Comparison of ENCODE assay signal across 1 cellular context in the genomic region with DNA sequence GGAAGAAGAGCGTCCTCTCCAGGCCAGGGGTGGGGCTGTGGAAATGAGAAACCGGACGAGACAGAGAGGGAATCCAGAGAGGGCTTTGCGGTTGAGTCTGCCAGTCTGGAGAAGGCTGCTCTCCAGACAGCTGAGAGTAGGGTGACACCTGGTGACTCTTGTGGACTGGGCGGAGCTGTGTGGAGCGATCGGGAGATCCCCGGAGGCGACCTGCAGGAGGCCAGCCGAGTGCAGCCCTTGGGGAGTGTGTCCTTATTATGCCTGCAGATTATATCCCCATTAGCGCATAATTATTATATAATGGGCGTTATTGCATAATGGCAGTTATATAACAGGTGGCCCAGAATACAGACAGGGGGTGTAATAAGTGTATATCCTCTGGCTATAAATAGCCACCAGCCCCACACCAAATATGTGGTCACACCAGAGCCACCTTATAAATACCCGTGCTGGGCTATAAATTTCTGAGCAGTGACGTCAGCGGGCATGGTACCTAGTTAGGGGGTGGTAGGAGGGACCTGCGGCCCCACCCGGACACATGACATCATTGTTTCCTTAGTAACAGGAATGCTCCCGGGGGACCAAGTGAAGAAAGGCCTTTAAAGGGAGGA.
TF ChIP-seq lines count a peak whose summit lies in the region.

No MANE protein-coding gene starts in this region.

TF ChIP-seq in HEK293, 187 proteins besides CTCF, POLR2A, EP300 and RAD21 (continued from another document and continues in another):
- TF ChIP-seq ZNF639 (tag by site-specific recombination; IDR thresholded peaks at IDR 0.05), result peak; percentile 67
- peak; percentile 90 for TF ChIP-seq KLF10 (tag by site-specific recombination; IDR thresholded peaks at IDR 0.05)
- peak; percentile 89 for TF ChIP-seq ZNF660 (tag by site-specific recombination; IDR thresholded peaks at IDR 0.05)
- no peak for TF ChIP-seq ZNF514 (tag by site-specific recombination; IDR thresholded peaks at IDR 0.05)
- no peak for TF ChIP-seq ZNF596 (tag by site-specific recombination; IDR thresholded peaks at IDR 0.05)
- 0 out of 2 replicates have a peak, but pooled peaks have one; percentile 7 for TF ChIP-seq ZNF792 (tag by site-specific recombination; IDR thresholded peaks at IDR 0.05)
- TF ChIP-seq, protein P1, sequence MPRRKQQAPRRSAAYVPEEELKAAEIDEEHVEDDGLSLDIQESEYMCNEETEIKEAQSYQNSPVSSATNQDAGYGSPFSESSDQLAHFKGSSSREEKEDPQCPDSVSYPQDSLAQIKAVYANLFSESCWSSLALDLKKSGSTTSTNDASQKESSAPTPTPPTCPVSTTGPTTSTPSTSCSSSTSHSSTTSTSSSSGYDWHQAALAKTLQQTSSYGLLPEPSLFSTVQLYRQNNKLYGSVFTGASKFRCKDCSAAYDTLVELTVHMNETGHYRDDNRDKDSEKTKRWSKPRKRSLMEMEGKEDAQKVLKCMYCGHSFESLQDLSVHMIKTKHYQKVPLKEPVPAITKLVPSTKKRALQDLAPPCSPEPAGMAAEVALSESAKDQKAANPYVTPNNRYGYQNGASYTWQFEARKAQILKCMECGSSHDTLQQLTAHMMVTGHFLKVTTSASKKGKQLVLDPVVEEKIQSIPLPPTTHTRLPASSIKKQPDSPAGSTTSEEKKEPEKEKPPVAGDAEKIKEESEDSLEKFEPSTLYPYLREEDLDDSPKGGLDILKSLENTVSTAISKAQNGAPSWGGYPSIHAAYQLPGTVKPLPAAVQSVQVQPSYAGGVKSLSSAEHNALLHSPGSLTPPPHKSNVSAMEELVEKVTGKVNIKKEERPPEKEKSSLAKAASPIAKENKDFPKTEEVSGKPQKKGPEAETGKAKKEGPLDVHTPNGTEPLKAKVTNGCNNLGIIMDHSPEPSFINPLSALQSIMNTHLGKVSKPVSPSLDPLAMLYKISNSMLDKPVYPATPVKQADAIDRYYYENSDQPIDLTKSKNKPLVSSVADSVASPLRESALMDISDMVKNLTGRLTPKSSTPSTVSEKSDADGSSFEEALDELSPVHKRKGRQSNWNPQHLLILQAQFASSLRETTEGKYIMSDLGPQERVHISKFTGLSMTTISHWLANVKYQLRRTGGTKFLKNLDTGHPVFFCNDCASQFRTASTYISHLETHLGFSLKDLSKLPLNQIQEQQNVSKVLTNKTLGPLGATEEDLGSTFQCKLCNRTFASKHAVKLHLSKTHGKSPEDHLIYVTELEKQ (tag by site-specific recombination; IDR thresholded peaks at IDR 0.05; ENCODE audit: borderline replicate concordance), result no peak
- TF ChIP-seq ZNF555 (tag by site-specific recombination; conservative IDR thresholded peaks at IDR 0.05), result no peak
- TF ChIP-seq TRIM28 (IDR thresholded peaks at IDR 0.05; ENCODE audit: borderline replicate concordance, low read length), result no peak
- no peak for TF ChIP-seq ELK4 (IDR thresholded peaks at IDR 0.05; ENCODE audit: borderline replicate concordance, low read depth, low read length)
- no peak for TF ChIP-seq ZNF530 (tag by site-specific recombination; IDR thresholded peaks at IDR 0.05; ENCODE audit: low read depth)
- no peak for TF ChIP-seq ZNF548 (tag by site-specific recombination; IDR thresholded peaks at IDR 0.05)
- TF ChIP-seq ZNF561 (tag by site-specific recombination; IDR thresholded peaks at IDR 0.05; ENCODE audit: borderline replicate concordance), result peak; percentile 46; the same call in 1 of the 2 replicates
- no peak for TF ChIP-seq ZNF274 (IDR thresholded peaks at IDR 0.05; ENCODE audit: low read length)
- TF ChIP-seq ZNF274 (tag by site-specific recombination; IDR thresholded peaks at IDR 0.05; ENCODE audit: borderline replicate concordance), result no peak
- TF ChIP-seq, protein P2, sequence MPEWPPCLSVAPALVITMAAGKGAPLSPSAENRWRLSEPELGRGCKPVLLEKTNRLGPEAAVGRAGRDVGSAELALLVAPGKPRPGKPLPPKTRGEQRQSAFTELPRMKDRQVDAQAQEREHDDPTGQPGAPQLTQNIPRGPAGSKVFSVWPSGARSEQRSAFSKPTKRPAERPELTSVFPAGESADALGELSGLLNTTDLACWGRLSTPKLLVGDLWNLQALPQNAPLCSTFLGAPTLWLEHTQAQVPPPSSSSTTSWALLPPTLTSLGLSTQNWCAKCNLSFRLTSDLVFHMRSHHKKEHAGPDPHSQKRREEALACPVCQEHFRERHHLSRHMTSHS (tag by site-specific recombination; IDR thresholded peaks at IDR 0.05), result no peak
- peak; percentile 65 for TF ChIP-seq ZBTB8A (tag by site-specific recombination; IDR thresholded peaks at IDR 0.05)
- no peak for TF ChIP-seq ZNF223 (tag by site-specific recombination; IDR thresholded peaks at IDR 0.05)
- 0 out of 2 replicates have a peak, but pooled peaks have one; percentile 33 for TF ChIP-seq BCL11B (tag by site-specific recombination; IDR thresholded peaks at IDR 0.05; ENCODE audit: low read depth)
- TF ChIP-seq, protein P3, sequence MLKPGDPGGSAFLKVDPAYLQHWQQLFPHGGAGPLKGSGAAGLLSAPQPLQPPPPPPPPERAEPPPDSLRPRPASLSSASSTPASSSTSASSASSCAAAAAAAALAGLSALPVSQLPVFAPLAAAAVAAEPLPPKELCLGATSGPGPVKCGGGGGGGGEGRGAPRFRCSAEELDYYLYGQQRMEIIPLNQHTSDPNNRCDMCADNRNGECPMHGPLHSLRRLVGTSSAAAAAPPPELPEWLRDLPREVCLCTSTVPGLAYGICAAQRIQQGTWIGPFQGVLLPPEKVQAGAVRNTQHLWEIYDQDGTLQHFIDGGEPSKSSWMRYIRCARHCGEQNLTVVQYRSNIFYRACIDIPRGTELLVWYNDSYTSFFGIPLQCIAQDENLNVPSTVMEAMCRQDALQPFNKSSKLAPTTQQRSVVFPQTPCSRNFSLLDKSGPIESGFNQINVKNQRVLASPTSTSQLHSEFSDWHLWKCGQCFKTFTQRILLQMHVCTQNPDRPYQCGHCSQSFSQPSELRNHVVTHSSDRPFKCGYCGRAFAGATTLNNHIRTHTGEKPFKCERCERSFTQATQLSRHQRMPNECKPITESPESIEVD (tag by site-specific recombination; IDR thresholded peaks at IDR 0.05), result peak; percentile 44; the same call in 1 of the 2 replicates
- TF ChIP-seq ZNF843 (tag by site-specific recombination; IDR thresholded peaks at IDR 0.05), result no peak
- TF ChIP-seq ZNF549 (tag by site-specific recombination; IDR thresholded peaks at IDR 0.05), result no peak
- peak; percentile 55; the same call in 1 of the 2 replicates for TF ChIP-seq ZXDB (tag by site-specific recombination; IDR thresholded peaks at IDR 0.05)
- TF ChIP-seq ZNF211 (tag by site-specific recombination; IDR thresholded peaks at IDR 0.05; ENCODE audit: low read depth), result no peak
- TF ChIP-seq MEIS1 (CRISPR knock-in tag; IDR thresholded peaks at IDR 0.05; ENCODE audit: borderline replicate concordance), result no peak
- TF ChIP-seq ZNF433 (tag by site-specific recombination; IDR thresholded peaks at IDR 0.05; ENCODE audit: low read depth), result no peak
- TF ChIP-seq PRDM10 (tag by site-specific recombination; IDR thresholded peaks at IDR 0.05), result peak; percentile 48
- TF ChIP-seq ZNF776 (tag by site-specific recombination; IDR thresholded peaks at IDR 0.05; ENCODE audit: borderline replicate concordance), result no peak
- no peak for TF ChIP-seq ZNF169 (tag by site-specific recombination; IDR thresholded peaks at IDR 0.05)
- no peak for TF ChIP-seq ZNF624 (tag by site-specific recombination; IDR thresholded peaks at IDR 0.05)
- no peak for TF ChIP-seq ZNF768 (tag by site-specific recombination; IDR thresholded peaks at IDR 0.05)
- TF ChIP-seq WT1 (tag by site-specific recombination; IDR thresholded peaks at IDR 0.05), result peak; percentile 80
- TF ChIP-seq ZNF184 (tag by site-specific recombination; IDR thresholded peaks at IDR 0.05), result peak; percentile 68; the same call in 1 of the 2 replicates
- TF ChIP-seq ZNF266 (tag by site-specific recombination; IDR thresholded peaks at IDR 0.05; ENCODE audit: low read depth), result no peak
- TF ChIP-seq, protein P4, sequence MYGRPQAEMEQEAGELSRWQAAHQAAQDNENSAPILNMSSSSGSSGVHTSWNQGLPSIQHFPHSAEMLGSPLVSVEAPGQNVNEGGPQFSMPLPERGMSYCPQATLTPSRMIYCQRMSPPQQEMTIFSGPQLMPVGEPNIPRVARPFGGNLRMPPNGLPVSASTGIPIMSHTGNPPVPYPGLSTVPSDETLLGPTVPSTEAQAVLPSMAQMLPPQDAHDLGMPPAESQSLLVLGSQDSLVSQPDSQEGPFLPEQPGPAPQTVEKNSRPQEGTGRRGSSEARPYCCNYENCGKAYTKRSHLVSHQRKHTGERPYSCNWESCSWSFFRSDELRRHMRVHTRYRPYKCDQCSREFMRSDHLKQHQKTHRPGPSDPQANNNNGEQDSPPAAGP (tag by site-specific recombination; IDR thresholded peaks at IDR 0.05), result peak; percentile 93
- no peak for TF ChIP-seq ZNF174 (tag by site-specific recombination; IDR thresholded peaks at IDR 0.05)
- no peak for TF ChIP-seq ZNF521 (tag by site-specific recombination; IDR thresholded peaks at IDR 0.05)
- no peak for TF ChIP-seq ZNF664 (tag by site-specific recombination; IDR thresholded peaks at IDR 0.05)
- TF ChIP-seq ZIC2 (tag by site-specific recombination; IDR thresholded peaks at IDR 0.05), result peak; percentile 60
- no peak for TF ChIP-seq PBX3 (CRISPR knock-in tag; IDR thresholded peaks at IDR 0.05)
- TF ChIP-seq ZNF558 (tag by site-specific recombination; IDR thresholded peaks at IDR 0.05), result peak; percentile 65
- 0 out of 2 replicates have a peak, but pooled peaks have one; percentile 8 for TF ChIP-seq ZNF2 (tag by site-specific recombination; IDR thresholded peaks at IDR 0.05)
- no peak for TF ChIP-seq ZNF175 (tag by site-specific recombination; IDR thresholded peaks at IDR 0.05)
- peak; percentile 11 for TF ChIP-seq ZBTB26 (tag by site-specific recombination; optimal IDR thresholded peaks at IDR 0.05)
- TF ChIP-seq ZFHX2 (tag by site-specific recombination; conservative IDR thresholded peaks at IDR 0.05), result peak; percentile 56; the same call in 1 of the 2 replicates
- no peak for TF ChIP-seq ZNF670 (tag by site-specific recombination; IDR thresholded peaks at IDR 0.05; ENCODE audit: low read depth)
- 0 out of 2 replicates have a peak, but pooled peaks have one; percentile 2 for TF ChIP-seq ZNF366 (tag by site-specific recombination; conservative IDR thresholded peaks at IDR 0.05)
- TF ChIP-seq ZNF350 (tag by site-specific recombination; IDR thresholded peaks at IDR 0.05), result no peak
- TF ChIP-seq ZNF391 (tag by site-specific recombination; IDR thresholded peaks at IDR 0.05; ENCODE audit: borderline replicate concordance, low read depth), result no peak
- no peak for TF ChIP-seq SALL2 (tag by site-specific recombination; IDR thresholded peaks at IDR 0.05; ENCODE audit: borderline replicate concordance)
